Comparison of ENCODE assay signal across 24 cellular contexts in genomic region chr1:107274227-107274626, GRCh38.
"Had no signal": no experiment of that assay in that cellular context is flagged by ENCODE, and none has a peak within 500 bp of the region (broad histone marks: within the 10 kb centered on the region; RNA-seq: fewer than 3 reads in every experiment).

No MANE protein-coding gene starts in this region.

- H3K4me3 ChIP-seq: dorsolateral prefrontal cortex, gastrocnemius medialis, neural progenitor cell, prostate gland, sigmoid colon, thoracic aorta, tibial nerve, upper lobe of left lung, uterus had no signal

- H3K36me3 Mint-ChIP-seq: naive thymus-derived CD4-positive, alpha-beta T cell; neural progenitor cell; stimulated activated effector memory CD8-positive, alpha-beta T cell treated with anti-CD3 and anti-CD28 coated beads, Interleukin-12 subunit alpha, Interleukin-12 subunit beta, amount 100 ng/mL, for 72 hours had no signal

- H3K27ac Mint-ChIP-seq: naive thymus-derived CD4-positive, alpha-beta T cell; nephron; neural progenitor cell; stimulated activated effector memory CD8-positive, alpha-beta T cell treated with anti-CD3 and anti-CD28 coated beads, Interleukin-12 subunit alpha, Interleukin-12 subunit beta, amount 100 ng/mL, for 72 hours had no signal

- FAIRE-seq: colon, keratinocyte had no signal

- H3K4me3 Mint-ChIP-seq: naive thymus-derived CD4-positive, alpha-beta T cell; nephron; neural progenitor cell; stimulated activated effector memory CD8-positive, alpha-beta T cell treated with anti-CD3 and anti-CD28 coated beads, Interleukin-12 subunit alpha, Interleukin-12 subunit beta, amount 100 ng/mL, for 72 hours had no signal

- H3K27ac ChIP-seq: dorsolateral prefrontal cortex, gastrocnemius medialis, neural progenitor cell, prostate gland, sigmoid colon, thoracic aorta, tibial nerve, upper lobe of left lung, uterus had no signal

- H3K4me1 ChIP-seq: gastrocnemius medialis, neural progenitor cell, prostate gland, sigmoid colon, tibial nerve, uterus had no signal

- DNase-seq: dorsolateral prefrontal cortex; effector CD4-positive, alpha-beta T cell; foreskin fibroblast; gastrocnemius medialis; head of caudate nucleus; mesendoderm; midbrain; naive thymus-derived CD4-positive, alpha-beta T cell; right cardiac atrium; sigmoid colon; stimulated activated CD4-positive, alpha-beta T cell treated with anti-CD3 and anti-CD28 coated beads, Interleukin-2, amount 100 ng/mL, for 24 hours; stimulated activated CD4-positive, alpha-beta T cell treated with anti-CD3 and anti-CD28 coated beads, Interleukin-4, amount 100 ng/mL, for 24 hours; stimulated activated naive CD8-positive, alpha-beta T cell treated with anti-CD3 and anti-CD28 coated beads, Interleukin-15, Interleukin-2, amounts not matched to agents 100 U/mL and 50 U/mL, for 24 hours; upper lobe of left lung; uterus had no signal

- H2AFZ ChIP-seq: neural progenitor cell had no signal

- H3K4me1 Mint-ChIP-seq: nephron; stimulated activated effector memory CD8-positive, alpha-beta T cell treated with anti-CD3 and anti-CD28 coated beads, Interleukin-12 subunit alpha, Interleukin-12 subunit beta, amount 100 ng/mL, for 72 hours had no signal

- ATAC-seq: gastrocnemius medialis; left lobe of liver; naive thymus-derived CD4-positive, alpha-beta T cell; right cardiac atrium; stimulated activated effector memory CD8-positive, alpha-beta T cell treated with anti-CD3 and anti-CD28 coated beads, Interleukin-12 subunit alpha, Interleukin-12 subunit beta, amount 100 ng/mL, for 72 hours; stimulated activated naive CD8-positive, alpha-beta T cell treated with anti-CD3 and anti-CD28 coated beads, Interleukin-15, Interleukin-2, amounts not matched to agents 100 U/mL and 50 U/mL, for 24 hours had no signal

- H3K27me3 ChIP-seq: dorsolateral prefrontal cortex, gastrocnemius medialis, neural progenitor cell, sigmoid colon, tibial nerve, upper lobe of left lung, uterus had no signal

- H3K36me3 ChIP-seq: gastrocnemius medialis, neural progenitor cell, prostate gland, sigmoid colon, thoracic aorta, tibial nerve, upper lobe of left lung, uterus had no signal

- H3K9me3 Mint-ChIP-seq: naive thymus-derived CD4-positive, alpha-beta T cell; nephron; neural progenitor cell; stimulated activated effector memory CD8-positive, alpha-beta T cell treated with anti-CD3 and anti-CD28 coated beads, Interleukin-12 subunit alpha, Interleukin-12 subunit beta, amount 100 ng/mL, for 72 hours had no signal
